Comparison of ENCODE assay signal across 8 cellular contexts in genomic region chr1:17053071-17053684, GRCh38. TPM values are rescaled to one million over a fixed set of nuclear protein-coding genes. Genes with fewer than 3 reads are reported as not detected.
A peak's percentile ranks its signal among the peaks of the same experiment; 100 is the strongest.
DNase-seq lines count a peak whose midpoint lies in the region; ATAC-seq, FAIRE-seq and TF ChIP-seq lines count a peak whose summit lies in the region.

No MANE protein-coding gene starts in this region.

- DNase-seq in BE2C, result no peak
- DNase-seq in LNCaP clone FGC (ENCODE audit: low read depth), result no peak
- no peak for DNase-seq in naive thymus-derived CD8-positive, alpha-beta T cell
- no peak for DNase-seq in GM19239 (ENCODE audit: insufficient read length, low spot score)

- peak overlapping the region; percentile 94 to 99 (median 98) for H3K27ac Mint-ChIP-seq in naive thymus-derived CD8-positive, alpha-beta T cell

- TF ChIP-seq CTCF in BE2C (IDR thresholded peaks at IDR 0.05; ENCODE audit: low read depth, low read length) (no peak), LNCaP clone FGC (IDR thresholded peaks at IDR 0.05; ENCODE audit: control insufficient read depth, extremely low read depth, insufficient read depth) (no peak)

- H3K36me3 ChIP-seq in BE2C, result no peaks in the 10 kb centered on the region; the same call in 1 of the 2 replicates

- peaks cover 0 to 29% (median 5%) of the 10 kb centered on the region in 3 donors for H3K36me3 Mint-ChIP-seq in naive thymus-derived CD8-positive, alpha-beta T cell

- H3K4me3 ChIP-seq in BE2C (ENCODE audit: low read depth, low read length) (peak overlapping the region; percentile 86), LNCaP clone FGC (ENCODE audit: low read depth, low read length) (peak overlapping the region; percentile 86)

- H3K27me3 Mint-ChIP-seq in naive thymus-derived CD8-positive, alpha-beta T cell, result peaks cover 0 to 3% (median under 1%) of the 10 kb centered on the region in 5 donors

- H3K4me1 Mint-ChIP-seq in naive thymus-derived CD8-positive, alpha-beta T cell, result peaks cover 10 to 38% (median 31%) of the 10 kb centered on the region in 4 donors

- H3K27me3 ChIP-seq in BE2C, result no peaks in the 10 kb centered on the region

- no peak for ATAC-seq in naive thymus-derived CD8-positive, alpha-beta T cell
- no peak for ATAC-seq in HG03565 (IDR thresholded peaks at IDR 0.05; ENCODE audit: unreplicated experiment)
- no peak for ATAC-seq in GM19328 (IDR thresholded peaks at IDR 0.05; ENCODE audit: unreplicated experiment)
- ATAC-seq in GM21786 (IDR thresholded peaks at IDR 0.05; ENCODE audit: unreplicated experiment), result no peak

- no peaks in the 10 kb centered on the region for H3K9me3 ChIP-seq in BE2C

- peak overlapping the region; percentile 80 for H3K27ac ChIP-seq in cingulate gyrus (ENCODE audit: low read depth, low read length)

- FAIRE-seq in GM19239 (lab: Jason Lieb, UNC), result no peak

- no peaks in the 10 kb centered on the region for H3K9me3 Mint-ChIP-seq in naive thymus-derived CD8-positive, alpha-beta T cell

- POLR2A ChIA-PET in naive thymus-derived CD8-positive, alpha-beta T cell (lab: Charles Lee), result interaction anchor here (0.6 to 0.9 kb wide), 3 partner anchors 148 to 1206 kb away, joined by 4 to 5 read pairs (median 5); partner anchors contain the start of gene SPEN

- H3K4me1 ChIP-seq in BE2C, result no peaks in the 10 kb centered on the region

- H3K4me3 Mint-ChIP-seq in naive thymus-derived CD8-positive, alpha-beta T cell, result peak overlapping the region; percentile 97 to 100 (median 99)

RNA-seq across cellular contexts. Expression of gene SDHB, which starts 0.7 kb away (rescaled TPM):
- polyA plus RNA-seq in BE2C (2012; ENCODE audit: insufficient read depth, insufficient read length, low read depth), result 127 TPM
- total RNA-seq in naive thymus-derived CD8-positive, alpha-beta T cell, result 10 to 100 TPM; 56.1 to 60.6 TPM
- 100 to 1,000 TPM; 128 to 149 (median 129) TPM for polyA plus RNA-seq in naive thymus-derived CD8-positive, alpha-beta T cell

RNA-seq across cellular contexts. Expression of gene ATP13A2, which starts 41.5 kb away (rescaled TPM):
- 58.5 TPM for polyA plus RNA-seq in BE2C (2012; ENCODE audit: insufficient read depth, insufficient read length, low read depth)
- 10 to 100 TPM; 44.3 to 44.4 TPM for total RNA-seq in naive thymus-derived CD8-positive, alpha-beta T cell
- polyA plus RNA-seq in naive thymus-derived CD8-positive, alpha-beta T cell, result 10 to 100 TPM; 21.6 to 43.7 (median 31.9) TPM
